In the genomic region with DNA sequence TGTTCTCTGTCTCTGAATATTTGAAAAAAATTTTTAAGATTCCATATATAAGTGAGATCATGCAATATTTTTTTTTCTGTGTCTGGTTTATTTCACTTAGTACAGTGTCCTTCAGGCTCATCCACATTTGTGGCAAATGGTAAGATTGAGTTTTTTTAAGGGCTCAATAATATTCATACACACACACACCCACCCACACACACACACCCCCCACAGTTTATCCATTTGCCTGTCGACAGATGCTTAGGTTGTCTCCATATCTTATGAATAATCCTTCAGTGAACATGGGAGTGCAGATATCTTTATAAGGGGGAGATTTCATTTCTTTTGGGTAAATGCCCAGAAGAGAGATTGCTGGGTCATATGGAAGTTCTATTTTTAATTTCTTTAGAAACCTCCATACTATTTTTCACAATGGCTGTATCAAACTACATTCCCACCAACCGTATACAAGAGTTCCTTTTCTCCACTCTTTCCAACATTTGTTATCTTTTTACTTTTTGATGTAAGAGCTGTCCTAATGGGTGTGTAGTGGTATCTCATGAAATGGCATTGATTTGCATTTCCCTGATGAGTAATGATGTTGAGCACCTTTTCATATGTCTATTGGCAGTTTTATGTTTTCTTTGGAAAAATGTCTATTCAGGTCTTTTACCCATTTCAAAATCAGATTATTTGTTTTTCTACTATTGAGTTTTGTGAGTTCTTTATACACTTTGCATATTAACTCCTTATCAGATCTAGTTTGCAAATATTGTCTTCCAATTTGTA, we compare ENCODE assay signal across 19 cellular contexts. TPM values are rescaled to one million over a fixed set of nuclear protein-coding genes. Genes with fewer than 3 reads are reported as not detected.
DNase-seq lines count a peak whose midpoint lies in the region; ATAC-seq, FAIRE-seq and TF ChIP-seq lines count a peak whose summit lies in the region.
"Had no signal": no experiment of that assay in that cellular context is flagged by ENCODE, and none has a peak within 500 bp of the region (broad histone marks: within the 10 kb centered on the region; RNA-seq: fewer than 3 reads in every experiment).

No MANE protein-coding gene starts in this region.

- DNase-seq in A549 (ENCODE audit: low read depth in 1 of 2, low spot score in 1 of 2): no peak
- peak; percentile 23 for DNase-seq in NCI-H524 treated with DMSO at 0.1 percent for 48 hours (lab: John Stamatoyannopoulos, UW)
- DNase-seq in K562 (ENCODE audit: extremely low read depth in 1 of 4, low spot score in 3 of 4): no peak
- DNase-seq in NCI-H345 treated with DMSO at 0.1 percent for 48 hours (lab: John Stamatoyannopoulos, UW; ENCODE audit: unreplicated experiment): no peak
- no peak for DNase-seq in islet precursor cell
- DNase-seq in NCI-H2081 treated with DMSO at 0.1 percent for 48 hours (lab: John Stamatoyannopoulos, UW): no peak
- no peak for DNase-seq in germinal center (ENCODE audit: low spot score)
- DNase-seq: 8988T; BE2C; Caco-2; CD4-positive, alpha-beta T cell; GOT3; KBM-7; NCI-H187; NCI-H446 had no signal

- intact Hi-C loops in K562 (cut with micrococcal nuclease): no loop called here

- TF ChIP-seq CTCF in A549 (IDR thresholded peaks at IDR 0.05) (no peak), K562 (IDR thresholded peaks at IDR 0.05 in 2 of 3, conservative IDR thresholded peaks at IDR 0.05 in 1 of 3; ENCODE audit: insufficient read depth in 2 of 3, low read depth in 1 of 3, low read length in 3 of 3) (no peak), nephron (IDR thresholded peaks at IDR 0.05; ENCODE audit: unreplicated experiment in 3 of 3) (no peak)

- H3K4me3 Mint-ChIP-seq in nephron: peak overlapping the region in 1 of 3 experiments; percentile 12
- H3K4me3 Mint-ChIP-seq: CD4-positive, alpha-beta T cell had no signal

- TF ChIP-seq EP300 in A549 (IDR thresholded peaks at IDR 0.05) (no peak), K562 (IDR thresholded peaks at IDR 0.05; ENCODE audit: low read length) (no peak)

- TF ChIP-seq RAD21 in A549 (conservative IDR thresholded peaks at IDR 0.05 in 1 of 2, IDR thresholded peaks at IDR 0.05 in 1 of 2): no peak
- TF ChIP-seq RAD21 in K562 (CRISPR knock-in tag; conservative IDR thresholded peaks at IDR 0.05 in 1 of 2, IDR thresholded peaks at IDR 0.05 in 1 of 2): no peak

- H3K27me3 ChIP-seq in K562 (ENCODE audit: control insufficient read depth in 2 of 2, insufficient read depth in 2 of 2, low read length in 2 of 2): 0 out of 5 replicates have a peak, but pooled peaks cover 0 to 6% of the 10 kb centered on the region in 2 experiments
- H3K27me3 ChIP-seq: BE2C had no signal

- in situ Hi-C loops in K562 (cut with MboI): no loop called here

- H4K20me1 ChIP-seq in K562 (replicated peaks; ENCODE audit: control insufficient read depth, insufficient read depth, low read length): no peaks in the 10 kb centered on the region

- H3K4me3 ChIP-seq in A549 (no peak overlapping the region), K562 (no peak overlapping the region)
- H3K4me3 ChIP-seq: GM12878 had no signal

- H3K79me2 ChIP-seq in K562 (ENCODE audit: control insufficient read depth, insufficient read depth, low read length): no peaks in the 10 kb centered on the region

- H2AFZ ChIP-seq in K562 (ENCODE audit: low read depth, low read length): no peak overlapping the region

- H3K9ac ChIP-seq in K562 (ENCODE audit: insufficient read depth in 1 of 2, low read depth in 2 of 2, low read length in 2 of 2): no peak overlapping the region

- no peaks in the 10 kb centered on the region for H3K9me3 Mint-ChIP-seq in nephron
- H3K9me3 Mint-ChIP-seq: CD4-positive, alpha-beta T cell had no signal

- WGBS in A549 (ENCODE audit: missing lambda C conversion rate): 59% methylated on average over 2 of the region's 2 CpGs
- 0% methylated on average over 2 of the region's 2 CpGs for WGBS in K562 (ENCODE audit: insufficient coverage, low coverage, missing lambda C conversion rate)

- peaks cover 57% of the 10 kb centered on the region for H3K4me1 Mint-ChIP-seq in nephron

- CTCF ChIA-PET in A549 (lab: Yijun Ruan, JAX) (no interaction called here), K562 (lab: Yijun Ruan, JAX; ENCODE audit: low intra/inter-chr PET ratio) (no interaction called here)

- BruUV-seq in K562 (replicated peaks; lab: Mats Ljungman, UMichigan): no TSS peak

- no peaks in the 10 kb centered on the region for H3K27me3 Mint-ChIP-seq in nephron (ENCODE audit: low read depth)

- no peaks in the 10 kb centered on the region for H3K9me1 ChIP-seq in K562 (ENCODE audit: control insufficient read depth, insufficient read depth, low read length)

- H3K27ac ChIP-seq in A549: no peak overlapping the region
- H3K27ac ChIP-seq in K562 (ENCODE audit: extremely low read depth, low read depth, low read length): no peak overlapping the region

- H3K9me3 ChIP-seq in A549 (no peaks in the 10 kb centered on the region), K562 (replicated peaks; ENCODE audit: control insufficient read depth, insufficient read depth, low read depth, low read length) (no peaks in the 10 kb centered on the region)
- H3K9me3 ChIP-seq: BE2C, Caco-2 had no signal

- no peak for TF ChIP-seq POLR2A in A549 (IDR thresholded peaks at IDR 0.05; ENCODE audit: low read length)
- no peak for TF ChIP-seq POLR2A in K562 (conservative IDR thresholded peaks at IDR 0.05)

- no peaks in the 10 kb centered on the region for H3K36me3 Mint-ChIP-seq in nephron (ENCODE audit: low read depth)

- peaks cover 13% of the 10 kb centered on the region for H3K4me1 ChIP-seq in A549
- H3K4me1 ChIP-seq in K562 (replicated peaks in 1 of 2; ENCODE audit: control insufficient read depth in 2 of 2, insufficient read depth in 2 of 2, low read length in 2 of 2): no peaks in the 10 kb centered on the region
- H3K4me1 ChIP-seq: Caco-2 had no signal

- ATAC-seq in A549 (no peak), K562 (no peak)
- ATAC-seq: GM12878, Right ventricle myocardium inferior had no signal

- peak overlapping the region in 2 of 3 experiments; percentile 38 to 41 for H3K27ac Mint-ChIP-seq in nephron
- H3K27ac Mint-ChIP-seq: CD4-positive, alpha-beta T cell had no signal

- POLR2A ChIA-PET in A549 (lab: Yijun Ruan, JAX) (no interaction called here), K562 (lab: Yijun Ruan, JAX) (no interaction called here)

- FAIRE-seq in A549 (lab: Jason Lieb, UNC) (no peak), K562 (lab: Jason Lieb, UNC) (no peak)
- FAIRE-seq: GM12878, RCC 7860 had no signal

- H3K4me2 ChIP-seq in A549 (no peak overlapping the region), K562 (ENCODE audit: insufficient read depth, low read length) (no peak overlapping the region)

- no peaks in the 10 kb centered on the region for H3K36me3 ChIP-seq in K562 (ENCODE audit: control insufficient read depth, insufficient read depth, low read length)
- H3K36me3 ChIP-seq: BE2C had no signal

TF ChIP-seq in A549, 52 proteins besides CTCF, POLR2A, EP300 and RAD21 (continues in another document):
- no peak for TF ChIP-seq ZFP36 (IDR thresholded peaks at IDR 0.05; ENCODE audit: borderline replicate concordance, partially characterized antibody)
- TF ChIP-seq, protein P1, sequence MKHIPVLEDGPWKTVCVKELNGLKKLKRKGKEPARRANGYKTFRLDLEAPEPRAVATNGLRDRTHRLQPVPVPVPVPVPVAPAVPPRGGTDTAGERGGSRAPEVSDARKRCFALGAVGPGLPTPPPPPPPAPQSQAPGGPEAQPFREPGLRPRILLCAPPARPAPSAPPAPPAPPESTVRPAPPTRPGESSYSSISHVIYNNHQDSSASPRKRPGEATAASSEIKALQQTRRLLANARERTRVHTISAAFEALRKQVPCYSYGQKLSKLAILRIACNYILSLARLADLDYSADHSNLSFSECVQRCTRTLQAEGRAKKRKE (CRISPR knock-in tag; IDR thresholded peaks at IDR 0.05; ENCODE audit: low read depth): no peak
- TF ChIP-seq HEYL (CRISPR knock-in tag; IDR thresholded peaks at IDR 0.05): no peak
- no peak for TF ChIP-seq BHLHE40 (IDR thresholded peaks at IDR 0.05; ENCODE audit: low read depth, low read length)
- no peak for TF ChIP-seq NR3C1 (IDR thresholded peaks at IDR 0.05)

TF ChIP-seq in K562, 482 proteins besides CTCF, POLR2A, EP300 and RAD21 (continues in another document):
- no peak for TF ChIP-seq CREBBP (IDR thresholded peaks at IDR 0.05; ENCODE audit: low read depth, low read length)
- TF ChIP-seq, protein P2, sequence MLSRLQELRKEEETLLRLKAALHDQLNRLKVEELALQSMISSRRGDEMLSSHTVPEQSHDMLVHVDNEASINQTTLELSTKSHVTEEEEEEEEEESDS (CRISPR knock-in tag; IDR thresholded peaks at IDR 0.05): no peak

RNA-seq across cellular contexts. Expression of a gene that starts 35.0 kb away (rescaled TPM):
- polyA plus RNA-seq in A549 (2011; rRNA removed) (1.6 and 1.8 TPM in 2 replicates), A549 (2017; fragmentation: RNase III; extraction: RNeasy Plus Mini Kit Qiagen cat#74134 plus additional on column Dnase treatment) (2.8 to 4.3 TPM (median 3.6 TPM) in 3 replicates), K562 (2011; rRNA removed) (not detected in 2 replicates), K562 (2014; fragmentation: Illumina TruSeq; extraction: Trizol) (not detected in 2 replicates), K562 (2014; fragmentation: Nextera tagmentation; extraction: Ambion mirVana) (not detected), K562 (2014; rRNA removed) (not detected in 2 replicates)
- polyA plus RNA-seq in A549 (2012; cell fraction: cytosol; rRNA removed): 0.59 and 0.75 TPM in 2 replicates
- 2.1 and 3.6 TPM in 2 replicates for polyA plus RNA-seq in A549 (2012; cell fraction: nucleus; rRNA removed)
- polyA minus RNA-seq in A549 (2011; rRNA and poly(A)+ RNA removed): 6.0 and 6.4 TPM in 2 replicates
- 0.09 TPM in 1 of 2 replicates, not detected in the other for total RNA-seq in K562 (2011; cell fraction: chromatin; rRNA removed; ENCODE audit: low replicate concordance)
- 0.13 TPM in 1 of 2 replicates, not detected in the other for total RNA-seq in K562 (2011; cell fraction: nucleolus; rRNA removed)
- not detected in 2 replicates for total RNA-seq in K562 (2011; cell fraction: nucleoplasm; rRNA removed)
- total RNA-seq in K562 (2014; rRNA removed) (not detected in 2 replicates), K562 (2014; rRNA removed; fragmentation: Illumina TruSeq; extraction: Trizol) (not detected in 2 replicates), K562 (2015; rRNA removed; fragmentation: Illumina TruSeq; extraction: Trizol) (not detected in 2 replicates), K562 (2021) (0.25 and 0.58 TPM in 2 replicates)
- polyA plus RNA-seq in K562 (2011; cell fraction: cytosol; rRNA removed): not detected in 2 replicates
- not detected in 2 replicates for polyA plus RNA-seq in K562 (2011; cell fraction: nucleus; rRNA removed)
- 0.01 and 0.03 TPM in 2 replicates for polyA plus RNA-seq in K562 (2012)
- not detected in 2 replicates for polyA minus RNA-seq in K562 (2011; rRNA and poly(A)+ RNA removed)
- not detected in 2 replicates for polyA minus RNA-seq in K562 (2011; cell fraction: cytosol; rRNA and poly(A)+ RNA removed)
- not detected in 2 replicates for polyA minus RNA-seq in K562 (2011; cell fraction: nucleus; rRNA and poly(A)+ RNA removed)
